16 cellular contexts compared by ENCODE assay signal in the genomic region with DNA sequence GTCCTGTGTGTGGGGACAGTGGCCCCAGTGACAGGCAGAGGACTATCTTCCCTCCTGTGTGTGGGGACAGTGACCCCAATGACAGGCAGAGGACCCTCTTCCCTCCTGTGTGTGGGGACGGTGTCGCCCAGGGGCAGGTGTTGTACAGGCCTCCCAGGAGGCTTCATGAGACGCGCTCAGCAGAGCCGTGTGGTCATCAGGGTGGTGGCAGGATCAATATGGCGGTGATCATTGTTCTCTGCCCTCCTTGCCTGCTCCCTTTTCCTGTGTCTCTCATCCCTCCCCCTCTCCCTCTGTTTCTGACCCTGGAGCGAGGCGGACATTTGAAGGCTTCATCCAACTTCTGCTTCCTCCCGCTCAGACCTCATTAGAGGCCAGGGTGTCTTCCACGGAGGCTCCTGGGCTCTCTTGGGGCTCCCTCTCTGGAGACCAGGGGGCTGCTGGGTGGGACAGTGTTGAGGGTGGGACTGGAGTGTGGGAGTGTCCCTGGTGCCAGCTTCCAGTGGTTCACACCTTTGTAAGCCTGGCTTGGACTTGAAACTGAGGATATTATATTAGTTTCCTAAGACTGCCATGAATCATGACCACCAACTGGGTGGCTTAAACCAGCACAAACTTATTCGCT. TPM values are rescaled to one million over a fixed set of nuclear protein-coding genes. Genes with fewer than 3 reads are reported as not detected.
DNase-seq lines count a peak whose midpoint lies in the region; ATAC-seq and TF ChIP-seq lines count a peak whose summit lies in the region.
"Had no signal": no experiment of that assay in that cellular context is flagged by ENCODE, and none has a peak within 500 bp of the region (broad histone marks: within the 10 kb centered on the region; RNA-seq: fewer than 3 reads in every experiment).

No MANE protein-coding gene starts in this region.

- H3K27ac ChIP-seq in sigmoid colon = no peak overlapping the region
- H3K27ac ChIP-seq in aorta (ENCODE audit: low read depth in 1 of 2, low read length in 2 of 2) = no peak overlapping the region
- H3K27ac ChIP-seq: BLaER1 treated with 17β-estradiol and CSF1 and Interleukin-3, amounts not matched to agents 10 nM and 100 nM had no signal

- H3K27me3 ChIP-seq in sigmoid colon (no peaks in the 10 kb centered on the region), aorta (ENCODE audit: control insufficient read depth in 1 of 2, insufficient read depth in 2 of 2, low read length in 1 of 2) (no peaks in the 10 kb centered on the region)
- H3K27me3 ChIP-seq: BLaER1 treated with 17β-estradiol and CSF1 and Interleukin-3, amounts not matched to agents 10 nM and 100 nM had no signal

- no peaks in the 10 kb centered on the region for H3K9me3 ChIP-seq in sigmoid colon
- H3K9me3 ChIP-seq in aorta (ENCODE audit: control insufficient read depth, low read length) = no peaks in the 10 kb centered on the region
- H3K9me3 ChIP-seq: BLaER1 treated with 17β-estradiol and CSF1 and Interleukin-3, amounts not matched to agents 10 nM and 100 nM had no signal

- TF ChIP-seq POLR2A in sigmoid colon (IDR thresholded peaks at IDR 0.05) = no peak

- no peak overlapping the region for H3K4me3 ChIP-seq in sigmoid colon
- no peak overlapping the region for H3K4me3 ChIP-seq in aorta (ENCODE audit: low read length in 2 of 2)
- H3K4me3 ChIP-seq: BLaER1 treated with 17β-estradiol and CSF1 and Interleukin-3, amounts not matched to agents 10 nM and 100 nM had no signal

- TF ChIP-seq CTCF in sigmoid colon (IDR thresholded peaks at IDR 0.05) = no peak

- H3K36me3 ChIP-seq in sigmoid colon (no peaks in the 10 kb centered on the region), aorta (ENCODE audit: control insufficient read depth in 1 of 2, insufficient read depth in 2 of 2, low read length in 1 of 2) (no peaks in the 10 kb centered on the region)
- H3K36me3 ChIP-seq: BLaER1 treated with 17β-estradiol and CSF1 and Interleukin-3, amounts not matched to agents 10 nM and 100 nM had no signal

- DNase-seq in activated CD8-positive, alpha-beta memory T cell treated with anti-CD3 and anti-CD28 coated beads, Interleukin-2, amount 50 U/mL, for 48 hours = peak; percentile 34
- no peak for DNase-seq in activated CD8-positive, alpha-beta memory T cell treated with anti-CD3 and anti-CD28 coated beads, Interleukin-2, amount 50 U/mL, for 4 hours
- peak; percentile 35 for DNase-seq in mesenteric fat pad (ENCODE audit: low spot score)
- peak; percentile 40 for DNase-seq in sigmoid colon
- peak; percentile 8 to 64 for DNase-seq in aorta
- no peak for DNase-seq in dedifferentiated amniotic fluid mesenchymal stem cell (ENCODE audit: extremely low spot score)
- DNase-seq: 8988T; CD4-positive, CD25-positive, alpha-beta regulatory T cell; DMS53; GF-D8; GOT3; H9 had no signal

- 77 to 84% methylated on average over 11 of the region's 11 CpGs for WGBS in sigmoid colon, 2 donors
- 90% methylated on average over 11 of the region's 11 CpGs for WGBS in aorta, 2 donors

- TF ChIP-seq EP300 in sigmoid colon (IDR thresholded peaks at IDR 0.05) = no peak

- intact Hi-C loops in sigmoid colon (cut with DNase I) (no loop called here), aorta (cut with DNase I) (no loop called here)

- H3K4me1 ChIP-seq in sigmoid colon (peaks cover 0 to 20% (median 16%) of the 10 kb centered on the region in 4 donors), aorta (ENCODE audit: control insufficient read depth in 1 of 2, insufficient read depth in 2 of 2, low read length in 2 of 2) (no peaks in the 10 kb centered on the region)

- no peak for ATAC-seq in aorta (ENCODE audit: low FRiP score)
- no peak for ATAC-seq in HG02610 (IDR thresholded peaks at IDR 0.05; ENCODE audit: unreplicated experiment)
- ATAC-seq in GM21737 (IDR thresholded peaks at IDR 0.05; ENCODE audit: unreplicated experiment) = no peak

RNA-seq across cellular contexts. Expression of gene ACKR3, which starts 59.5 kb away (rescaled TPM):
- total RNA-seq in mesenteric fat pad (74.1 TPM), sigmoid colon (10 to 100 TPM; 17.0 to 39.1 (median 21.6) TPM), aorta (100 to 1,000 TPM; 113 to 116 TPM)
- polyA plus RNA-seq in sigmoid colon (10 to 100 TPM in 1 of 3 donors, 1 to 10 TPM in 2; 1.6 to 11.4 (median 9.8) TPM), aorta (10 to 100 TPM in 1 of 2 donors, 1 to 10 TPM in 1; 7.0 to 37.5 TPM)
- total RNA-seq: HT1080 had no signal

Comparison
In these comparisons a context has a peak if more than half of its experiments do, and no peak if none do; other contexts are left out.
1. DNase-seq: peak in activated CD8-positive, alpha-beta memory T cell treated with anti-CD3 and anti-CD28 coated beads, Interleukin-2, amount 50 U/mL, for 48 hours (single experiment), mesenteric fat pad (single experiment), sigmoid colon (single experiment) and aorta (2 of 2); none in activated CD8-positive, alpha-beta memory T cell treated with anti-CD3 and anti-CD28 coated beads, Interleukin-2, amount 50 U/mL, for 4 hours (single experiment) and dedifferentiated amniotic fluid mesenchymal stem cell (single experiment).